8 cellular contexts compared by ENCODE assay signal in genomic region chr13:23433171-23434153, GRCh38. TPM values are rescaled to one million over a fixed set of nuclear protein-coding genes. Genes with fewer than 3 reads are reported as not detected.
A peak's percentile ranks its signal among the peaks of the same experiment; 100 is the strongest.
DNase-seq lines count a peak whose midpoint lies in the region; ATAC-seq and TF ChIP-seq lines count a peak whose summit lies in the region.

A gene with protein sequence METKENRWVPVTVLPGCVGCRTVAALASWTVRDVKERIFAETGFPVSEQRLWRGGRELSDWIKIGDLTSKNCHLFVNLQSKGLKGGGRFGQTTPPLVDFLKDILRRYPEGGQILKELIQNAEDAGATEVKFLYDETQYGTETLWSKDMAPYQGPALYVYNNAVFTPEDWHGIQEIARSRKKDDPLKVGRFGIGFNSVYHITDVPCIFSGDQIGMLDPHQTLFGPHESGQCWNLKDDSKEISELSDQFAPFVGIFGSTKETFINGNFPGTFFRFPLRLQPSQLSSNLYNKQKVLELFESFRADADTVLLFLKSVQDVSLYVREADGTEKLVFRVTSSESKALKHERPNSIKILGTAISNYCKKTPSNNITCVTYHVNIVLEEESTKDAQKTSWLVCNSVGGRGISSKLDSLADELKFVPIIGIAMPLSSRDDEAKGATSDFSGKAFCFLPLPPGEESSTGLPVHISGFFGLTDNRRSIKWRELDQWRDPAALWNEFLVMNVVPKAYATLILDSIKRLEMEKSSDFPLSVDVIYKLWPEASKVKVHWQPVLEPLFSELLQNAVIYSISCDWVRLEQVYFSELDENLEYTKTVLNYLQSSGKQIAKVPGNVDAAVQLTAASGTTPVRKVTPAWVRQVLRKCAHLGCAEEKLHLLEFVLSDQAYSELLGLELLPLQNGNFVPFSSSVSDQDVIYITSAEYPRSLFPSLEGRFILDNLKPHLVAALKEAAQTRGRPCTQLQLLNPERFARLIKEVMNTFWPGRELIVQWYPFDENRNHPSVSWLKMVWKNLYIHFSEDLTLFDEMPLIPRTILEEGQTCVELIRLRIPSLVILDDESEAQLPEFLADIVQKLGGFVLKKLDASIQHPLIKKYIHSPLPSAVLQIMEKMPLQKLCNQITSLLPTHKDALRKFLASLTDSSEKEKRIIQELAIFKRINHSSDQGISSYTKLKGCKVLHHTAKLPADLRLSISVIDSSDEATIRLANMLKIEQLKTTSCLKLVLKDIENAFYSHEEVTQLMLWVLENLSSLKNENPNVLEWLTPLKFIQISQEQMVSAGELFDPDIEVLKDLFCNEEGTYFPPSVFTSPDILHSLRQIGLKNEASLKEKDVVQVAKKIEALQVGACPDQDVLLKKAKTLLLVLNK (N-terminal part only) (minus strand): TSS chr13:23433702. CDS start chr13:23411239, 22,463 bp downstream.

- H3K4me1 Mint-ChIP-seq in endodermal cell = peaks cover 8% of the 10 kb centered on the region

- H3K9ac ChIP-seq in endodermal cell (ENCODE audit: extremely low read depth, low read length, poor library complexity, severe bottlenecking) = peak within 1 kb of the TSS; percentile 80

- no peak for TF ChIP-seq CTCF in endodermal cell (conservative IDR thresholded peaks at IDR 0.05)
- no peak for TF ChIP-seq CTCF in thoracic aorta (IDR thresholded peaks at IDR 0.05)
- no peak for TF ChIP-seq CTCF in RWPE1 (conservative IDR thresholded peaks at IDR 0.05; ENCODE audit: low read depth)
- no peak for TF ChIP-seq CTCF in lower leg skin (IDR thresholded peaks at IDR 0.05)

- intact Hi-C loops in T-helper 1 cell treated with Interleukin-12 subunit alpha and Interleukin-12 subunit beta and Interleukin-4 antibody, amounts not matched to agents 30 ng/mL and 1 ng/mL, for 36 hours (cut with micrococcal nuclease) = no loop called here
- intact Hi-C loops in lower leg skin (cut with DNase I; ENCODE audit: low total_unique reads) = no loop called here

- peaks cover 14% of the 10 kb centered on the region for H3K27me3 Mint-ChIP-seq in endodermal cell (ENCODE audit: insufficient read depth)

- H3K4me3 Mint-ChIP-seq in endodermal cell = peak within 1 kb of the TSS; percentile 86

- H3K27me3 ChIP-seq in endodermal cell (ENCODE audit: control insufficient read depth, insufficient read depth, low read length, poor library complexity, severe bottlenecking) (no peaks in the 10 kb centered on the region), thoracic aorta (replicated peaks; ENCODE audit: insufficient read depth) (no peaks in the 10 kb centered on the region)

- peak within 1 kb of the TSS; percentile 87 for H3K27ac Mint-ChIP-seq in endodermal cell

- no peak for TF ChIP-seq POLR2A in lower leg skin (IDR thresholded peaks at IDR 0.05)

- 4 to 6% methylated on average over 19 to 26 of the region's 26 CpGs for WGBS in endodermal cell (ENCODE audit: insufficient coverage in 1 of 2, insufficient read length in 1 of 2), 2 experiments
- 24 to 28% methylated on average over 26 of the region's 26 CpGs for WGBS in lower leg skin, 2 donors

- H3K4me1 ChIP-seq in endodermal cell (ENCODE audit: control insufficient read depth, insufficient read depth, low read length) = no peaks in the 10 kb centered on the region
- H3K4me1 ChIP-seq in thoracic aorta (ENCODE audit: control insufficient read depth in 1 of 2, low read depth in 2 of 2) = peaks cover 8 to 28% of the 10 kb centered on the region in 2 donors

- no peaks in the 10 kb centered on the region for H3K36me3 Mint-ChIP-seq in endodermal cell (ENCODE audit: low read depth)

- ATAC-seq in thoracic aorta (ENCODE audit: insufficient number of reproducible peaks, low FRiP score, low read depth) = no peak

- DNase-seq in T-helper 1 cell (no peak), OCI-M1 (lab: John Stamatoyannopoulos, UW) (peak; percentile 2), endodermal cell (peak; percentile 94), lung microvascular endothelial cell (ENCODE audit: low read depth in 2 of 2) (peak in 1 of 2 donors; percentile 32), thoracic aorta (ENCODE audit: low spot score) (no peak), RWPE1 (ENCODE audit: low spot score) (no peak), lower leg skin (ENCODE audit: low spot score in 2 of 2) (no peak)

- H3K9me3 ChIP-seq in endodermal cell (ENCODE audit: control insufficient read depth, low read length) (no peaks in the 10 kb centered on the region), thoracic aorta (no peaks in the 10 kb centered on the region)

- H3K4me3 ChIP-seq in endodermal cell (ENCODE audit: low read length) (peak within 1 kb of the TSS; percentile 89), thoracic aorta (peak within 1 kb of the TSS; percentile 87), lower leg skin (ENCODE audit: low read depth, poor library complexity, severe bottlenecking) (no peak within 1 kb of the TSS)

- H3K9me3 Mint-ChIP-seq in endodermal cell = no peaks in the 10 kb centered on the region

- H3K36me3 ChIP-seq in endodermal cell (ENCODE audit: control insufficient read depth, insufficient read depth, low read length) (no peaks in the 10 kb centered on the region), thoracic aorta (no peaks in the 10 kb centered on the region)

- POLR2A ChIA-PET in RWPE1 (lab: Yijun Ruan, JAX; ENCODE audit: low non-redundant PET) = no interaction called here

- CTCF ChIA-PET in RWPE1 (lab: Yijun Ruan, JAX) = interaction anchor here (0.7 kb wide), 1 partner anchor 457 kb away, joined by 5 read pairs; no protein-coding TSS in a partner anchor

- peak within 1 kb of the TSS; percentile 99 for H3K27ac ChIP-seq in endodermal cell (ENCODE audit: low read depth, low read length)
- peak within 1 kb of the TSS; percentile 68 to 76 for H3K27ac ChIP-seq in thoracic aorta
- H3K27ac ChIP-seq in RWPE1 = no peak within 1 kb of the TSS

RNA-seq across cellular contexts. Expression of the gene that starts here (rescaled TPM):
- 19.8 and 21.7 TPM in 2 replicates for total RNA-seq in T-helper 1 cell treated with Interleukin-12 subunit alpha and Interleukin-12 subunit beta and Interleukin-4 antibody, amounts not matched to agents 30 ng/mL and 1 ng/mL, for 36 hours
- total RNA-seq in endodermal cell (10 to 100 TPM; 17.6 to 22.3 TPM), lung microvascular endothelial cell (22.7 and 26.2 TPM in 2 replicates), thoracic aorta (10 to 100 TPM; 36.8 to 47.6 TPM), lower leg skin (1 to 10 TPM; 2.4 to 5.0 (median 3.9) TPM)
- 30.8 TPM for polyA plus RNA-seq in endodermal cell (2013, experiment 1 of 2)
- 33.2 TPM for polyA plus RNA-seq in endodermal cell (2013, experiment 2 of 2)

Comparison
In these comparisons a context has a peak if more than half of its experiments do, and no peak if none do; other contexts are left out.
1. DNase-seq: peak in OCI-M1 (single experiment) and endodermal cell (single experiment); none in T-helper 1 cell (0 of 5), thoracic aorta (single experiment), RWPE1 (single experiment) and lower leg skin (0 of 2).